ENCODE assay signal across 9 cellular contexts in the genomic region with DNA sequence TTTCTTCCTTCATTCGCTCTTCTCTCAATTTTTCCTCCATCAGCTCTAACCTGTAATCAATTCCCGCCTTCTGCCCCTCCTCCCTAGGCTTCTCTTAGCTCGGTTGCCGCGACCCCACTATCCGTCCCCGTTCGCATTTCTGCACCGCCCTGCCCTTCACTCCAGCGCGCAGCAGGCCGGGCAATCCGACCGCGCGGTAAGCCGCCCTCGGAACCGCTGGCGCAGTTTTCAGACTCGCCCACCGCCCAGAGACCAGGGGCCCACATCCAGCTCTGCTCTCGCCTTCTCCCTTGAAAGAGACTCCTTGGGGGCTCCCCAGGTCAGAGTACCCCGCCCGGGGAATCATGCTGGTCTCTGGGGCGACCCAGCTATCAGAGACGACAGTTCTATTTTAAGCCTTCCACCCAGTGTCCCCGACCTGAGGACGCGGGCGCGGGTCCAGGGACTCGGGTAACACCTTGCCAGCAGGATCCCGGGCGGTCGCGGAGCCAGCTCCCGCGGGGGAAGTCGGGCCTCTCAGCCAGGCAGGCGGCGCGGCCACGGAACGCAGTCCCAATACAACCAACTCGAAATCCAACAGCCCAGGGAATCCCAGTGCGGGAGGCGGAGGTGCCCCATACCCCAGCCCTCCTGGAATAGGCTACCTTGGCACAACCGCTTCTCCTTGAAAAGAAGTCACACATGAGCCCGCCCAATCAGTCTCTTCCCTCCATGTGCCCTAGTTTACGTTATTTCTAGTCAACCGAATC. TPM values are rescaled to one million over a fixed set of nuclear protein-coding genes. Genes with fewer than 3 reads are reported as not detected.
DNase-seq lines count a peak whose midpoint lies in the region; ATAC-seq, FAIRE-seq and TF ChIP-seq lines count a peak whose summit lies in the region.
"Had no signal": no experiment of that assay in that cellular context is flagged by ENCODE, and none has a peak within 500 bp of the region (broad histone marks: within the 10 kb centered on the region; RNA-seq: fewer than 3 reads in every experiment).

No MANE protein-coding gene starts in this region.

- peaks cover 13% of the 10 kb centered on the region for H3K4me1 ChIP-seq in astrocyte (ENCODE audit: insufficient read depth, low read length)

- H3K27me3 Mint-ChIP-seq in astrocyte (ENCODE audit: low read depth, unreplicated experiment): peaks cover 49% of the 10 kb centered on the region

- no peaks in the 10 kb centered on the region for H3K9me3 ChIP-seq in astrocyte (ENCODE audit: insufficient read depth, low read depth, low read length)

- no peaks in the 10 kb centered on the region for H3K36me3 ChIP-seq in H7 (replicated peaks; ENCODE audit: control insufficient read depth, insufficient read depth, low read length)
- no peaks in the 10 kb centered on the region for H3K36me3 ChIP-seq in astrocyte (ENCODE audit: insufficient read depth, low read length)

- ATAC-seq in HG03565 (IDR thresholded peaks at IDR 0.05; ENCODE audit: unreplicated experiment) (no peak), HG03025 (IDR thresholded peaks at IDR 0.05; ENCODE audit: low FRiP score, unreplicated experiment) (no peak), GM21515 (IDR thresholded peaks at IDR 0.05; ENCODE audit: unreplicated experiment) (no peak)

- no peak for FAIRE-seq in astrocyte (lab: Jason Lieb, UNC)

- peaks cover 2% of the 10 kb centered on the region for H3K36me3 Mint-ChIP-seq in astrocyte (ENCODE audit: low read depth, unreplicated experiment)

- no peak overlapping the region for H3K27ac ChIP-seq in astrocyte (ENCODE audit: low read depth, low read length)

- peak overlapping the region; percentile 53 for H3K27ac Mint-ChIP-seq in astrocyte (ENCODE audit: unreplicated experiment)

- H3K27me3 ChIP-seq in H7 (ENCODE audit: control insufficient read depth, insufficient read depth, low read length) (peaks cover 35% of the 10 kb centered on the region), astrocyte (ENCODE audit: insufficient read depth, low read length) (peaks cover 48% of the 10 kb centered on the region)

- DNase-seq in H7 (peak; percentile 70), astrocyte (ENCODE audit: low read depth) (no peak), skeletal muscle cell (ENCODE audit: low read depth) (no peak), GM19240 (ENCODE audit: insufficient read length, low spot score) (no peak)
- DNase-seq: central memory CD4-positive, alpha-beta T cell had no signal

- peak overlapping the region; percentile 58 for H2AFZ ChIP-seq in astrocyte (ENCODE audit: low read depth, low read length)

- H3K9me3 Mint-ChIP-seq in astrocyte (ENCODE audit: unreplicated experiment): no peaks in the 10 kb centered on the region

- H3K4me1 Mint-ChIP-seq in astrocyte (ENCODE audit: low read depth, unreplicated experiment): peaks cover 9% of the 10 kb centered on the region

- TF ChIP-seq CTCF in astrocyte (IDR thresholded peaks at IDR 0.05; ENCODE audit: insufficient read depth, low read depth, low read length): no peak

- peak overlapping the region; percentile 87 for H3K4me2 ChIP-seq in astrocyte (ENCODE audit: low read length)

- H3K4me3 ChIP-seq in H7 (ENCODE audit: insufficient read depth, low read depth, low read length) (peak overlapping the region; percentile 44), astrocyte (ENCODE audit: insufficient read depth, low read depth, low read length) (peak overlapping the region; percentile 49), iPS-11a (ENCODE audit: low read depth, low read length) (peak overlapping the region; percentile 36), skeletal muscle cell (ENCODE audit: low read depth, low read length) (peak overlapping the region; percentile 44)

- H3K79me2 ChIP-seq in astrocyte (ENCODE audit: insufficient read depth, low read length): no peaks in the 10 kb centered on the region

- no peaks in the 10 kb centered on the region for H4K20me1 ChIP-seq in astrocyte (ENCODE audit: insufficient read depth, low read length)

- H3K9ac ChIP-seq in astrocyte (ENCODE audit: low read length): no peak overlapping the region

- H3K4me3 Mint-ChIP-seq in astrocyte (ENCODE audit: unreplicated experiment): peak overlapping the region; percentile 77

RNA-seq across cellular contexts. Expression of a gene that starts 5.7 kb away (rescaled TPM):
- 0.62 and 1.3 TPM in 2 replicates for total RNA-seq in H7 (2014; rRNA removed; shearing (Covaris generic))
- total RNA-seq in astrocyte: 1.5 and 1.6 TPM in 2 replicates
